Comparison of ENCODE assay signal across 9 cellular contexts in the genomic region with DNA sequence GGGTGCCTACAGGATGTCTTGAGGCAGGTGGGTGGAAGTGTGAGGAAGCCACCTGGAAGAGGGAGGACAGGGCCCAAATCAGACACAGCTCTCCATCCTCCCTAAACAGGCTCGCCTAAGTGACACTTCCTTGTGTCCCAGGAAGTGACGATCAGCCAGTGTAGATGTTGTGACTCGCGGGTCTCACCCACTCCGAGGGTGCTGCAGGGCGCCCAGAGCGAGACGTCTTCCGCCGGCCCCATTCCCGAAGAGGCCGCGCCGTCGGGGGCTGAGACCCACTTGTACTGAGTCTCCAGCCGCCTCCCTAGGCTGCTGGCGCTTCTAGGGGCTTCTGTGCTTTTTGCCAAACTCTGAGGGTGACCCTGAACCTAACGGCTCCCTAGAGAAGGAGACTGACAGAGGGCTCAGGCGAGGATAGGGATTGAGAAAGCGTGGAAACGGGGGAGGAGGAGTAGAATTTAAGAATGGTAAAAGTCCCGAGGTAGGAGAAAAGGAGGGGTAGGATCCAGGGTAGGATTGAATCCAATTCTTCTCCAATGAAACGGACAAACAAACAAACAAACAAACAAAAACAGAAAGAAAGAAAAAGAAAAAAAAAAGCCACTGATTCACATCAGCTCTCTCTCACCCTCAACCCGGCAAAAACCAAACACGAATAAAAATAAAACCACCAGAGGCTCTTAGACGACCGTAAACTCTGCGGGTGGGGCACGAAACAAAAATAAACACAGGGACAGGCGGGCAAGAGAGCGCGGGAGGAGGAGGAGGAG. TPM values are rescaled to one million over a fixed set of nuclear protein-coding genes. Genes with fewer than 3 reads are reported as not detected.
DNase-seq lines count a peak whose midpoint lies in the region; ATAC-seq, FAIRE-seq and TF ChIP-seq lines count a peak whose summit lies in the region.
"Had no signal": no experiment of that assay in that cellular context is flagged by ENCODE, and none has a peak within 500 bp of the region (broad histone marks: within the 10 kb centered on the region; RNA-seq: fewer than 3 reads in every experiment).

No MANE protein-coding gene starts in this region.

- H3K36me3 ChIP-seq in heart left ventricle (no peaks in the 10 kb centered on the region), pancreas (no peaks in the 10 kb centered on the region)

- H3K27me3 ChIP-seq in heart left ventricle: peaks cover 0 to 56% (median 0%) of the 10 kb centered on the region in 9 donors
- peaks cover 0 to 3% (median 0%) of the 10 kb centered on the region in 4 donors for H3K27me3 ChIP-seq in pancreas

- H3K4me1 ChIP-seq in heart left ventricle (peaks cover 0 to 23% (median 6%) of the 10 kb centered on the region in 12 donors), pancreas (no peaks in the 10 kb centered on the region)

- ATAC-seq in activated naive CD8-positive, alpha-beta T cell treated with anti-CD3 and anti-CD28 coated beads, Interleukin-2, amount 10 ng/mL, durations not matched to agents 7 days and 5 days (ENCODE audit: low read depth): peak; percentile 24
- peak; percentile 69 to 87 (median 74) for ATAC-seq in heart left ventricle
- peak in 3 of 4 donors; percentile 60 to 64 (median 62) for ATAC-seq in pancreas
- ATAC-seq in HG03469 (IDR thresholded peaks at IDR 0.05; ENCODE audit: unreplicated experiment): no peak

- H3K27ac Mint-ChIP-seq in activated naive CD8-positive, alpha-beta T cell treated with anti-CD3 and anti-CD28 coated beads, Interleukin-2, amount 10 ng/mL, durations not matched to agents 7 days and 5 days: no peak overlapping the region

- peaks cover 49% of the 10 kb centered on the region for H3K27me3 Mint-ChIP-seq in activated naive CD8-positive, alpha-beta T cell treated with anti-CD3 and anti-CD28 coated beads, Interleukin-2, amount 10 ng/mL, durations not matched to agents 7 days and 5 days

- POLR2A ChIA-PET in activated naive CD8-positive, alpha-beta T cell treated with anti-CD3 and anti-CD28 coated beads, Interleukin-2, amount 10 ng/mL, durations not matched to agents 7 days and 5 days (lab: Charles Lee): no interaction called here

- peak overlapping the region; percentile 73 to 95 (median 86) for H3K27ac ChIP-seq in heart left ventricle
- peak overlapping the region in 3 of 4 donors; percentile 37 to 55 (median 53) for H3K27ac ChIP-seq in pancreas

- peak overlapping the region; percentile 86 for H3K4me3 Mint-ChIP-seq in activated naive CD8-positive, alpha-beta T cell treated with anti-CD3 and anti-CD28 coated beads, Interleukin-2, amount 10 ng/mL, durations not matched to agents 7 days and 5 days

- no peaks in the 10 kb centered on the region for H3K36me3 Mint-ChIP-seq in activated naive CD8-positive, alpha-beta T cell treated with anti-CD3 and anti-CD28 coated beads, Interleukin-2, amount 10 ng/mL, durations not matched to agents 7 days and 5 days

- DNase-seq in NCI-H82 (lab: John Stamatoyannopoulos, UW) (peak; percentile 74), NCI-H82 treated with DMSO at 0.1 percent for 48 hours (lab: John Stamatoyannopoulos, UW; ENCODE audit: unreplicated experiment) (no peak), HuH-7 (ENCODE audit: low spot score) (peak; percentile 34), heart left ventricle (peak; percentile 47 to 68 (median 60)), pancreas (peak in 5 of 6 donors; percentile 4 to 61 (median 15)), RCC 7860 (ENCODE audit: low spot score) (no peak)
- peak; percentile 31 for DNase-seq in activated naive CD8-positive, alpha-beta T cell treated with anti-CD3 and anti-CD28 coated beads, Interleukin-2, amount 10 ng/mL, durations not matched to agents 7 days and 5 days

- H3K9me3 ChIP-seq in heart left ventricle: no peaks in the 10 kb centered on the region
- no peaks in the 10 kb centered on the region for H3K9me3 ChIP-seq in pancreas

- H3K4me3 ChIP-seq in heart left ventricle: peak overlapping the region; percentile 28 to 93 (median 84)
- H3K4me3 ChIP-seq in pancreas: peak overlapping the region in 3 of 4 donors; percentile 39 to 79 (median 58)

- TF ChIP-seq POLR2A in heart left ventricle (IDR thresholded peaks at IDR 0.05): peak; percentile 33 to 68

- H3K4me1 Mint-ChIP-seq in activated naive CD8-positive, alpha-beta T cell treated with anti-CD3 and anti-CD28 coated beads, Interleukin-2, amount 10 ng/mL, durations not matched to agents 7 days and 5 days: peaks cover 11% of the 10 kb centered on the region

- WGBS in heart left ventricle, 4 donors: 1% methylated on average over 23 to 32 of the region's 32 CpGs
- WGBS in pancreas, 2 donors: 5 to 10% methylated on average over 31 to 32 of the region's 32 CpGs

- H3K9me3 Mint-ChIP-seq in activated naive CD8-positive, alpha-beta T cell treated with anti-CD3 and anti-CD28 coated beads, Interleukin-2, amount 10 ng/mL, durations not matched to agents 7 days and 5 days: no peaks in the 10 kb centered on the region
- H3K9me3 Mint-ChIP-seq: activated naive CD4-positive, alpha-beta T cell treated with anti-CD3 and anti-CD28 coated beads, Interleukin-2, amount 50 U/mL, for 72 hours had no signal

- no peak for TF ChIP-seq CTCF in heart left ventricle (IDR thresholded peaks at IDR 0.05)
- TF ChIP-seq CTCF in pancreas (IDR thresholded peaks at IDR 0.05): no peak

- intact Hi-C loops in heart left ventricle (cut with DNase I) (loop anchor here in 5 of 10 donors (5.0 to 10.0 kb wide), 3 partner anchors 220 to 233 kb away; partner anchors contain the start of gene MTARC2 (in 1 of the 5)), pancreas (cut with DNase I) (no loop called here)

- no peak for FAIRE-seq in pancreas (lab: Jason Lieb, UNC)
- no peak for FAIRE-seq in RCC 7860 (lab: Jason Lieb, UNC)

RNA-seq across cellular contexts. Expression of gene MARK1, which starts 0.5 kb away (rescaled TPM):
- not detected for total RNA-seq in activated naive CD8-positive, alpha-beta T cell treated with anti-CD3 and anti-CD28 coated beads, Interleukin-2, amount 10 ng/mL, durations not matched to agents 7 days and 5 days
- total RNA-seq in heart left ventricle (10 to 100 TPM; 12.1 to 25.1 (median 16.7) TPM), pancreas (1 to 10 TPM in 5 of 6 donors, under 1 TPM in 1; 0.84 to 2.7 (median 1.4) TPM)
- polyA plus RNA-seq in heart left ventricle (10 to 100 TPM in 1 of 2 donors, 1 to 10 TPM in 1; 4.0 to 13.1 TPM), pancreas (1 to 10 TPM; 1.2 to 3.5 TPM)
- total RNA-seq: activated naive CD4-positive, alpha-beta T cell treated with anti-CD3 and anti-CD28 coated beads, Interleukin-2, amount 50 U/mL, for 72 hours had no signal

Comparison
In these comparisons a context has a peak if more than half of its experiments do, and no peak if none do; other contexts are left out.
1. DNase-seq: peak in NCI-H82 (single experiment), HuH-7 (single experiment), activated naive CD8-positive, alpha-beta T cell treated with anti-CD3 and anti-CD28 coated beads, Interleukin-2, amount 10 ng/mL, durations not matched to agents 7 days and 5 days (single experiment), heart left ventricle (5 of 5) and pancreas (5 of 6); none in NCI-H82 treated with DMSO at 0.1 percent for 48 hours (single experiment) and RCC 7860 (single experiment).